ENCODE assay signal across 8 cellular contexts in genomic region chr9:130243015-130243881, GRCh38. TPM values are rescaled to one million over a fixed set of nuclear protein-coding genes. Genes with fewer than 3 reads are reported as not detected.
DNase-seq lines count a peak whose midpoint lies in the region; ATAC-seq and TF ChIP-seq lines count a peak whose summit lies in the region.

No MANE protein-coding gene starts in this region.

- no peaks in the 10 kb centered on the region for H3K27me3 ChIP-seq in muscle layer of duodenum (ENCODE audit: low read depth, low read length)

- no peaks in the 10 kb centered on the region for H3K4me1 Mint-ChIP-seq in Calu3 (ENCODE audit: low read depth, unreplicated experiment)

- peaks cover 4 to 12% of the 10 kb centered on the region in 2 donors for H3K4me1 ChIP-seq in muscle layer of duodenum (ENCODE audit: control insufficient read depth in 1 of 2, insufficient read depth in 2 of 2, low read length in 2 of 2)

- peak overlapping the region; percentile 10 for H3K4me3 Mint-ChIP-seq in Calu3 (ENCODE audit: low read depth, unreplicated experiment)

- H3K27ac Mint-ChIP-seq in Calu3 (ENCODE audit: unreplicated experiment): peak overlapping the region; percentile 27

- H3K4me3 ChIP-seq in muscle layer of duodenum (ENCODE audit: low read depth in 1 of 2, low read length in 2 of 2): peak overlapping the region; percentile 32 to 37

- no peaks in the 10 kb centered on the region for H3K36me3 Mint-ChIP-seq in Calu3 (ENCODE audit: insufficient read depth, unreplicated experiment)

- H3K9me3 ChIP-seq in muscle layer of duodenum (ENCODE audit: control insufficient read depth in 1 of 2, low read length in 2 of 2): no peaks in the 10 kb centered on the region

- no peaks in the 10 kb centered on the region for H3K27me3 Mint-ChIP-seq in Calu3 (ENCODE audit: unreplicated experiment)

- intact Hi-C loops in Calu3 (cut with micrococcal nuclease; ENCODE audit: unreplicated experiment): no loop called here

- H3K36me3 ChIP-seq in muscle layer of duodenum (ENCODE audit: control insufficient read depth in 1 of 2, insufficient read depth in 2 of 2, low read length in 2 of 2): no peaks in the 10 kb centered on the region

- H3K27ac ChIP-seq in muscle layer of duodenum (ENCODE audit: low read length): no peak overlapping the region

- no peaks in the 10 kb centered on the region for H3K9me3 Mint-ChIP-seq in Calu3 (ENCODE audit: low read depth, unreplicated experiment)

- no TSS peak for BruUV-seq in Calu3 (replicated peaks; lab: Mats Ljungman, UMichigan)

- peak; percentile 79 for TF ChIP-seq CTCF in Calu3 (IDR thresholded peaks at IDR 0.05; ENCODE audit: unreplicated experiment)

- DNase-seq in Calu3: peak; percentile 61
- DNase-seq in NCI-H82 treated with DMSO at 0.1 percent for 48 hours (lab: John Stamatoyannopoulos, UW; ENCODE audit: unreplicated experiment): peak; percentile 70
- peak; percentile 62 to 86 (median 81) for DNase-seq in activated CD8-positive, alpha-beta memory T cell treated with anti-CD3 and anti-CD28 coated beads for 48 hours (ENCODE audit: low read depth in 2 of 3, low spot score in 2 of 3)
- peak; percentile 52 for DNase-seq in epidermal melanocyte (ENCODE audit: insufficient read length, low spot score)
- peak; percentile 58 to 81 for DNase-seq in stimulated activated CD8-positive, alpha-beta memory T cell treated with anti-CD3 and anti-CD28 coated beads, Interleukin-4, amount 100 ng/mL, for 4 hours (ENCODE audit: low read depth in 2 of 2, low spot score in 1 of 2)
- DNase-seq in amniotic stem cell (lab: John Stamatoyannopoulos, UW): no peak

- peak; percentile 48 for ATAC-seq in HG02798 (IDR thresholded peaks at IDR 0.05; ENCODE audit: poor library complexity, unreplicated experiment)

- CTCF ChIA-PET in Calu3 (lab: Charles Lee): no interaction called here

RNA-seq across cellular contexts. Expression of gene HMCN2, which starts 22.3 kb away (rescaled TPM):
- total RNA-seq in Calu3 (2022): 0.32 TPM in 1 of 2 replicates, not detected in the other
